In the genomic region with DNA sequence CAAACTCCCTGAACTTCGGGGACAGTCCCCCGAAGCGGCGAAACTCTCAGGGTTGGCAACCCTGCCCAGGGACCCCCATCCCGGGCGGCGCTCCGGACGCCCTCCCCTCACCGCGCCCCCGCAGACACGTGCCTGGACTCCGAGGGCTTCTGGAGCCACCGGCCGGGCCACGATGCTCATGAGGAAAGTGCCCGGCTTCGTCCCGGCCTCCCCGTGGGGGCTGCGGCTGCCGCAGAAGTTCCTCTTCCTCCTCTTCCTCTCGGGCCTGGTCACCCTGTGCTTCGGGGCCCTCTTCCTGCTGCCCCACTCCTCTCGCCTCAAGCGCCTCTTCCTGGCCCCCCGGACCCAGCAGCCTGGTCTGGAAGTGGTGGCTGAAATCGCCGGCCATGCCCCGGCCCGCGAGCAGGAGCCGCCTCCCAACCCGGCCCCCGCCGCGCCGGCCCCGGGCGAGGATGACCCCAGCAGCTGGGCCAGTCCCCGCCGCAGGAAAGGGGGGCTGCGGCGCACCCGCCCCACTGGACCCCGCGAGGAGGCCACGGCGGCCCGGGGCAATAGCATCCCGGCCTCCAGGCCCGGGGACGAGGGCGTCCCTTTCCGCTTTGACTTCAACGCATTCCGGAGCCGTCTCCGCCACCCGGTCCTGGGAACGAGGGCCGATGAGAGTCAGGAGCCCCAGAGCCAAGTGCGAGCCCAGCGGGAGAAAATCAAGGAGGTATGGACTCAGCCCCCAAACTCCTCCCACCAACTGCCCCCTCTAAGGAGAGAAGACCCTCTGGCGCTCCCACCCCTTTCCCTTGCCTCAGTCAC, we compare ENCODE assay signal across 8 cellular contexts. TPM values are rescaled to one million over a fixed set of nuclear protein-coding genes. Genes with fewer than 3 reads are reported as not detected.
DNase-seq lines count a peak whose midpoint lies in the region; TF ChIP-seq lines count a peak whose summit lies in the region.

No MANE protein-coding gene starts in this region.

- no peak for TF ChIP-seq CTCF in left ventricle myocardium inferior (IDR thresholded peaks at IDR 0.05; ENCODE audit: borderline replicate concordance)
- TF ChIP-seq CTCF in GM13977 (IDR thresholded peaks at IDR 0.05; ENCODE audit: extremely low read depth, insufficient read depth, missing control alignments), result no peak

- H3K9me3 Mint-ChIP-seq in activated T-cell treated with anti-CD3 and anti-CD28 coated beads, Interleukin-2, amount 50 U/mL, for 24 hours, result no peaks in the 10 kb centered on the region

- no peaks in the 10 kb centered on the region for H3K36me3 Mint-ChIP-seq in activated T-cell treated with anti-CD3 and anti-CD28 coated beads, Interleukin-2, amount 50 U/mL, for 24 hours (ENCODE audit: low read depth)

- H3K9me3 ChIP-seq in left ventricle myocardium inferior (replicated peaks), result no peaks in the 10 kb centered on the region

- H3K27ac ChIP-seq in left ventricle myocardium inferior (replicated peaks), result peak overlapping the region; percentile 87

- intact Hi-C loops in left ventricle myocardium inferior (cut with micrococcal nuclease), result loop anchor here (5.0 to 10.0 kb wide), 2 partner anchors 74 to 127 kb away; no protein-coding TSS in a partner anchor

- H3K4me1 Mint-ChIP-seq in activated T-cell treated with anti-CD3 and anti-CD28 coated beads, Interleukin-2, amount 50 U/mL, for 24 hours (ENCODE audit: low read depth), result peaks cover 68% of the 10 kb centered on the region

- H3K27me3 ChIP-seq in left ventricle myocardium inferior (ENCODE audit: low read depth), result no peaks in the 10 kb centered on the region

- peak overlapping the region; percentile 78 for H3K27ac Mint-ChIP-seq in activated T-cell treated with anti-CD3 and anti-CD28 coated beads, Interleukin-2, amount 50 U/mL, for 24 hours

- H3K36me3 ChIP-seq in left ventricle myocardium inferior, result no peaks in the 10 kb centered on the region

- DNase-seq in NCI-H1417 (lab: John Stamatoyannopoulos, UW) (peak in 2 of 3 experiments; percentile 39 to 45), NCI-H1417 treated with DMSO at 0.1 percent for 48 hours (lab: John Stamatoyannopoulos, UW) (no peak), left ventricle myocardium inferior (peak; percentile 32), skeletal muscle cell (ENCODE audit: low read depth) (no peak), DMS79 treated with DMSO at 0.1 percent for 48 hours (lab: John Stamatoyannopoulos, UW) (no peak), HK-2 (ENCODE audit: unreplicated experiment) (no peak), GM13977 (ENCODE audit: low spot score) (no peak)
- peak; percentile 56 for DNase-seq in activated T-cell treated with anti-CD3 and anti-CD28 coated beads, Interleukin-2, amount 50 U/mL, for 24 hours

- H3K4me3 ChIP-seq in left ventricle myocardium inferior (peak overlapping the region; percentile 96), skeletal muscle cell (ENCODE audit: low read depth, low read length) (peak overlapping the region; percentile 42)

- in situ Hi-C loops in GM13977 (cut with MboI; ENCODE audit: low pct_unique_long_range_greater_than_20kb, low sequenced_read_pairs, unreplicated experiment), result no loop called here

- peak overlapping the region; percentile 78 for H3K4me3 Mint-ChIP-seq in activated T-cell treated with anti-CD3 and anti-CD28 coated beads, Interleukin-2, amount 50 U/mL, for 24 hours

- H3K4me1 ChIP-seq in left ventricle myocardium inferior, result peaks cover 73% of the 10 kb centered on the region

- peaks cover 23% of the 10 kb centered on the region for H3K27me3 Mint-ChIP-seq in activated T-cell treated with anti-CD3 and anti-CD28 coated beads, Interleukin-2, amount 50 U/mL, for 24 hours

RNA-seq across cellular contexts. Expression of a gene that starts 1.2 kb away (rescaled TPM):
- total RNA-seq in left ventricle myocardium inferior, result 18.0 TPM

Comparison
In these comparisons a context has a peak if more than half of its experiments do, and no peak if none do; other contexts are left out.
1. DNase-seq: peak in NCI-H1417 (2 of 3), activated T-cell treated with anti-CD3 and anti-CD28 coated beads, Interleukin-2, amount 50 U/mL, for 24 hours (single experiment) and left ventricle myocardium inferior (single experiment); none in NCI-H1417 treated with DMSO at 0.1 percent for 48 hours (single experiment), skeletal muscle cell (single experiment), DMS79 treated with DMSO at 0.1 percent for 48 hours (single experiment), HK-2 (single experiment) and GM13977 (single experiment).